14 cellular contexts compared by ENCODE assay signal in the genomic region with DNA sequence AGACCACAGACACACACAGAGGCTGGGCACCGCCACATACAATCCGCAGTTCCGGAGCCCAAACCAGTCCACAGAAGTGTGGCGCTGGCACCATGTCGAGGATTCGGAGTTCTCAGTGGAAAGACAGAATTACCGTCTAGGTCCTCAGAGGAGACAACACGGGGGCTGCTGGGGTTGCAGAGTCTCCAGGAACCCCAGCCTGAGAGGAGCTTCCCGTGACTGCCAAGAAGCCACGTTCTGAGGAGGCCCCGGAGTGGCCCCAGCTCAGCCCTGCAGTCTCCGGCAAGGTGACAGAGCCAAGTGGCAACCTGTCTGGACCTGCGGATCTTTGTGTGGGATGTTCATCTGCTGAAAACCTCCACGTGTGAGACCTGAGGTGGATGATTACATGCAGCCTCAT.
"Had no signal": no experiment of that assay in that cellular context is flagged by ENCODE, and none has a peak within 500 bp of the region (broad histone marks: within the 10 kb centered on the region; RNA-seq: fewer than 3 reads in every experiment).

No MANE protein-coding gene starts in this region.

- H3K9me3 ChIP-seq: mucosa of descending colon, neutrophil, suprapubic skin, thyroid gland had no signal

- H3K36me3 Mint-ChIP-seq: type B pancreatic cell had no signal

- H3K4me1 ChIP-seq: suprapubic skin, thyroid gland had no signal

- H3K4me3 Mint-ChIP-seq: endodermal cell; immature natural killer cell; naive thymus-derived CD8-positive, alpha-beta T cell; type B pancreatic cell had no signal

- H3K27ac ChIP-seq: cardiac muscle cell, neutrophil, suprapubic skin, thyroid gland had no signal

- ATAC-seq: mucosa of descending colon; naive thymus-derived CD8-positive, alpha-beta T cell; stimulated activated naive CD8-positive, alpha-beta T cell treated with anti-CD3 and anti-CD28 coated beads, Interleukin-15, Interleukin-2, amounts not matched to agents 100 U/mL and 50 U/mL, for 24 hours had no signal

- DNase-seq: cerebellar nuclear complex; effector CD4-positive, alpha-beta T cell; endodermal cell; immature natural killer cell; mucosa of descending colon; naive thymus-derived CD8-positive, alpha-beta T cell; small intestine; stimulated activated CD4-positive, alpha-beta T cell treated with anti-CD3 and anti-CD28 coated beads, Interleukin-2, amount 100 ng/mL, for 48 hours; stimulated activated naive CD8-positive, alpha-beta T cell treated with anti-CD3 and anti-CD28 coated beads, Interleukin-15, Interleukin-2, amounts not matched to agents 100 U/mL and 50 U/mL, for 24 hours; thyroid gland had no signal

- H3K9me3 Mint-ChIP-seq: endodermal cell; immature natural killer cell; naive thymus-derived CD8-positive, alpha-beta T cell; type B pancreatic cell had no signal

- H3K4me3 ChIP-seq: cardiac muscle cell, mucosa of descending colon, suprapubic skin, thyroid gland had no signal

- H3K27me3 ChIP-seq: cardiac muscle cell, neutrophil, suprapubic skin, thyroid gland had no signal

- H3K27me3 Mint-ChIP-seq: naive thymus-derived CD8-positive, alpha-beta T cell; type B pancreatic cell had no signal
